Comparison of ENCODE assay signal across 8 cellular contexts in genomic region chr1:181023265-181024057, GRCh38. TPM values are rescaled to one million over a fixed set of nuclear protein-coding genes. Genes with fewer than 3 reads are reported as not detected.
A peak's percentile ranks its signal among the peaks of the same experiment; 100 is the strongest.
DNase-seq lines count a peak whose midpoint lies in the region; ATAC-seq, FAIRE-seq and TF ChIP-seq lines count a peak whose summit lies in the region.

No MANE protein-coding gene starts in this region.

- H3K4me3 ChIP-seq in ACC112 (ENCODE audit: low read depth, low read length): peak overlapping the region; percentile 63
- peak overlapping the region; percentile 11 for H3K4me3 ChIP-seq in HAP-1
- peak overlapping the region; percentile 13; the same call in 1 of the 2 replicates for H3K4me3 ChIP-seq in GM12878
- H3K4me3 ChIP-seq in mucosa of stomach (ENCODE audit: low read length): no peak overlapping the region

- no peaks in the 10 kb centered on the region for H3K36me3 ChIP-seq in ACC112 (ENCODE audit: insufficient read depth, low read length)
- H3K36me3 ChIP-seq in HAP-1 (replicated peaks): no peaks in the 10 kb centered on the region
- H3K36me3 ChIP-seq in GM12878 (ENCODE audit: control insufficient read depth in 2 of 2, insufficient read depth in 2 of 2, low read length in 1 of 2): no peaks in the 10 kb centered on the region
- H3K36me3 ChIP-seq in mucosa of stomach (ENCODE audit: control insufficient read depth, insufficient read depth, low read length): no peaks in the 10 kb centered on the region

- intact Hi-C loops in GM12878 (cut with micrococcal nuclease; ENCODE audit: unreplicated experiment): loop anchor here (2.0 kb wide), 1 partner anchor 141 kb away; no protein-coding TSS in a partner anchor

- no peak for TF ChIP-seq RAD21 in GM12878 (IDR thresholded peaks at IDR 0.05; ENCODE audit: insufficient read depth, low read depth, low read length)

- peaks cover 30% of the 10 kb centered on the region for H3K79me2 ChIP-seq in ACC112 (ENCODE audit: control insufficient read depth, insufficient read depth, low read length, unreplicated experiment)
- H3K79me2 ChIP-seq in GM12878 (ENCODE audit: control insufficient read depth, insufficient read depth, low read length): peaks cover 41% of the 10 kb centered on the region

- H3K27me3 ChIP-seq in ACC112 (ENCODE audit: insufficient read depth, low read length): no peaks in the 10 kb centered on the region
- no peaks in the 10 kb centered on the region for H3K27me3 ChIP-seq in HAP-1 (ENCODE audit: low read depth)
- H3K27me3 ChIP-seq in GM12878 (replicated peaks in 1 of 2; ENCODE audit: control insufficient read depth in 2 of 2, insufficient read depth in 2 of 2, low read length in 1 of 2): no peaks in the 10 kb centered on the region
- no peaks in the 10 kb centered on the region for H3K27me3 ChIP-seq in mucosa of stomach (ENCODE audit: control insufficient read depth, insufficient read depth, low read length)

- peak overlapping the region; percentile 77 for H2AFZ ChIP-seq in ACC112 (ENCODE audit: low read length, unreplicated experiment)
- peak overlapping the region; percentile 70 for H2AFZ ChIP-seq in GM12878 (ENCODE audit: control insufficient read depth, low read depth, low read length)

- H3K9me3 ChIP-seq in HAP-1 (no peaks in the 10 kb centered on the region), GM12878 (replicated peaks; ENCODE audit: control insufficient read depth, insufficient read depth, low read length) (no peaks in the 10 kb centered on the region), mucosa of stomach (ENCODE audit: control insufficient read depth, low read length) (no peaks in the 10 kb centered on the region)

- no peak for TF ChIP-seq CTCF in GM12878 (IDR thresholded peaks at IDR 0.05 in 2 of 3, conservative IDR thresholded peaks at IDR 0.05 in 1 of 3; ENCODE audit: control insufficient read depth in 2 of 3, extremely low read depth in 1 of 3, insufficient read depth in 1 of 3, low read depth in 3 of 3, low read length in 3 of 3)

- in situ Hi-C loops in HAP-1 (cut with MboI; ENCODE audit: low sequenced_read_pairs): no loop called here
- in situ Hi-C loops in GM12878 (cut with MboI): no loop called here

- ATAC-seq in GM12878: no peak

- H3K4me2 ChIP-seq in GM12878 (ENCODE audit: control insufficient read depth, insufficient read depth): peak overlapping the region; percentile 80

- H3K9ac ChIP-seq in GM12878 (ENCODE audit: control insufficient read depth, insufficient read depth, low read length): no peak overlapping the region
- peak overlapping the region; percentile 83 for H3K9ac ChIP-seq in mucosa of stomach (ENCODE audit: low read length)

- WGBS in GM12878 (ENCODE audit: insufficient coverage, insufficient replicate concordance, low lambda C conversion rate, missing lambda C conversion rate): 63% methylated on average over 10 of the region's 10 CpGs

- H3K27ac ChIP-seq in ACC112 (ENCODE audit: low read depth, low read length) (no peak overlapping the region), GM12878 (ENCODE audit: control insufficient read depth, insufficient read depth) (no peak overlapping the region; the same call in 1 of the 2 replicates)

- FAIRE-seq in GM12878 (lab: Jason Lieb, UNC) (peak; percentile 52), GM12891 (lab: Jason Lieb, UNC) (no peak)

- RAD21 ChIA-PET in GM12878 (lab: Charles Lee; ENCODE audit: unreplicated experiment): interaction anchor here (0.6 to 5.6 kb wide), 5 partner anchors 10 to 462 kb away, joined by 3 to 40 read pairs (median 9); partner anchors contain the start of gene MR1

- BruUV-seq in GM12878 (replicated peaks; lab: Mats Ljungman, UMichigan): no TSS peak

- no peaks in the 10 kb centered on the region for H4K20me1 ChIP-seq in GM12878 (ENCODE audit: control insufficient read depth, insufficient read depth)

- peaks cover 16% of the 10 kb centered on the region for H3K4me1 ChIP-seq in ACC112 (ENCODE audit: control insufficient read depth, insufficient read depth, low read length, unreplicated experiment)
- H3K4me1 ChIP-seq in HAP-1: peaks cover 17% of the 10 kb centered on the region
- H3K4me1 ChIP-seq in GM12878 (ENCODE audit: control insufficient read depth, insufficient read depth, low read length): peaks cover 17% of the 10 kb centered on the region
- peaks cover 7% of the 10 kb centered on the region for H3K4me1 ChIP-seq in mucosa of stomach (ENCODE audit: control insufficient read depth, insufficient read depth, low read length)

- TF ChIP-seq POLR2A in GM12878 (IDR thresholded peaks at IDR 0.05; ENCODE audit: low read depth, low read length) (no peak), GM12891 (IDR thresholded peaks at IDR 0.05; ENCODE audit: low read depth, low read length) (no peak)

- no peak for DNase-seq in HAP-1 (ENCODE audit: low spot score in 2 of 2)
- DNase-seq in GM12878 (ENCODE audit: low read depth, low spot score): no peak
- no peak for DNase-seq in NCI-H1694 treated with DMSO at 0.1 percent for 48 hours (lab: John Stamatoyannopoulos, UW)
- no peak for DNase-seq in hypothalamus (lab: John Stamatoyannopoulos, UW)
- DNase-seq in GM12891 (ENCODE audit: insufficient read length, low spot score): no peak
- DNase-seq in OCI-M2 (lab: John Stamatoyannopoulos, UW; ENCODE audit: unreplicated experiment): no peak

- SMC1A ChIA-PET in GM12878 (lab: Charles Lee; ENCODE audit: uncharacterized antibody, unreplicated experiment): interaction anchor here (0.8 to 9.6 kb wide), 13 partner anchors 9 to 142 kb away, joined by 3 to 135 read pairs (median 3); partner anchors contain the start of gene MR1

- POLR2A ChIA-PET in GM12878 (lab: Charles Lee): interaction anchor here (0.6 to 6.3 kb wide), 12 partner anchors 8 to 430 kb away, joined by 3 to 70 read pairs (median 4); partner anchors contain the start of gene MR1

- CTCF ChIA-PET in GM12878 (lab: Yijun Ruan, JAX): interaction anchor here (0.6 to 3.3 kb wide), 8 partner anchors 10 to 142 kb away, joined by 3 to 17 read pairs (median 4); partner anchors contain the start of gene MR1

- no peak for TF ChIP-seq EP300 in GM12878 (IDR thresholded peaks at IDR 0.05; ENCODE audit: borderline replicate concordance in 1 of 2, control insufficient read depth in 1 of 2, low read depth in 2 of 2, low read length in 2 of 2)

TF ChIP-seq in GM12878, 131 proteins besides CTCF, POLR2A, EP300 and RAD21:
- TF ChIP-seq ATF7 (IDR thresholded peaks at IDR 0.05; ENCODE audit: low read depth): no peak
TF ChIP-seq in GM12878: peak in this region for 0.

TF ChIP-seq in GM12891, 5 proteins besides CTCF, POLR2A, EP300 and RAD21:
- TF ChIP-seq PAX5 (IDR thresholded peaks at IDR 0.05; ENCODE audit: insufficient read depth, low read length, severe bottlenecking): no peak
- no peak for TF ChIP-seq TAF1 (IDR thresholded peaks at IDR 0.05; ENCODE audit: low read depth, low read length)
- no peak for TF ChIP-seq POU2F2 (IDR thresholded peaks at IDR 0.05; ENCODE audit: low read depth, low read length)
- no peak for TF ChIP-seq POLR2AphosphoS5 (IDR thresholded peaks at IDR 0.05; ENCODE audit: low read depth, low read length)

RNA-seq across cellular contexts. Expression of gene STX6, which starts 0.8 kb away (rescaled TPM):
- 86.2 and 87.2 TPM in 2 replicates for total RNA-seq in GM12878 (2013; cell fraction: nucleolus; rRNA removed)
- 21.5 and 24.1 TPM in 2 replicates for total RNA-seq in GM12878 (2014; rRNA removed)
- 18.7 and 20.3 TPM in 2 replicates for total RNA-seq in GM12878 (2014; rRNA removed; fragmentation: Illumina TruSeq; extraction: Trizol)
- 18.9 and 19.3 TPM in 2 replicates for total RNA-seq in GM12878 (2021)
- 6.6 TPM for polyA plus RNA-seq in GM12878 (2011; ENCODE audit: low read depth)
- 33.6 and 36.3 TPM in 2 replicates for polyA plus RNA-seq in GM12878 (2011; rRNA removed)
- 23.3 and 24.8 TPM in 2 replicates for polyA plus RNA-seq in GM12878 (2011; cell fraction: cytosol; rRNA removed)
- polyA plus RNA-seq in GM12878 (2011; cell fraction: nucleus; rRNA removed): 19.2 and 20.8 TPM in 2 replicates
- polyA plus RNA-seq in GM12878 (2012): 9.8 and 13.8 TPM in 2 replicates
- 17.2 and 19.6 TPM in 2 replicates for polyA plus RNA-seq in GM12878 (2014; fragmentation: Illumina TruSeq; extraction: Trizol)
- 1 to 10 TPM; 4.7 to 6.2 TPM for polyA plus RNA-seq in GM12878 (2014; fragmentation: Nextera tagmentation; extraction: Ambion mirVana)
- 16.7 and 16.9 TPM in 2 replicates for polyA plus RNA-seq in GM12878 (2014; rRNA removed)
- 10 to 100 TPM; 13.3 to 15.5 TPM for polyA plus RNA-seq in GM12878 (2016; fragmentation: Nextera tagmentation; extraction: Ambion mirVana)
- 44.5 and 47.5 TPM in 2 replicates for polyA minus RNA-seq in GM12878 (2011; rRNA and poly(A)+ RNA removed)
- 12.0 and 14.5 TPM in 2 replicates for polyA minus RNA-seq in GM12878 (2011; cell fraction: cytosol; rRNA and poly(A)+ RNA removed)
- polyA minus RNA-seq in GM12878 (2011; cell fraction: nucleus; rRNA and poly(A)+ RNA removed): 21.5 and 32.9 TPM in 2 replicates
- 10.9 TPM for polyA plus RNA-seq in GM12891 (2012; ENCODE audit: low read depth, missing spikeins)

RNA-seq across cellular contexts. Expression of gene MR1, which starts 10.3 kb away (rescaled TPM):
- 81.0 and 93.9 TPM in 2 replicates for total RNA-seq in GM12878 (2013; cell fraction: nucleolus; rRNA removed)
- total RNA-seq in GM12878 (2014; rRNA removed): 29.5 and 30.4 TPM in 2 replicates
- total RNA-seq in GM12878 (2014; rRNA removed; fragmentation: Illumina TruSeq; extraction: Trizol): 32.2 and 32.3 TPM in 2 replicates
- 26.3 and 29.0 TPM in 2 replicates for total RNA-seq in GM12878 (2021)
- 21.6 TPM for polyA plus RNA-seq in GM12878 (2011; ENCODE audit: low read depth)
- polyA plus RNA-seq in GM12878 (2011; rRNA removed): 65.9 and 71.7 TPM in 2 replicates
- polyA plus RNA-seq in GM12878 (2011; cell fraction: cytosol; rRNA removed): 42.6 and 46.8 TPM in 2 replicates
- polyA plus RNA-seq in GM12878 (2011; cell fraction: nucleus; rRNA removed): 23.1 and 25.8 TPM in 2 replicates
- polyA plus RNA-seq in GM12878 (2012): 20.0 and 23.8 TPM in 2 replicates
- polyA plus RNA-seq in GM12878 (2014; fragmentation: Illumina TruSeq; extraction: Trizol): 40.0 and 42.3 TPM in 2 replicates
- polyA plus RNA-seq in GM12878 (2014; fragmentation: Nextera tagmentation; extraction: Ambion mirVana): 10 to 100 TPM; 24.7 to 28.5 TPM
- 24.3 and 29.2 TPM in 2 replicates for polyA plus RNA-seq in GM12878 (2014; rRNA removed)
- polyA plus RNA-seq in GM12878 (2016; fragmentation: Nextera tagmentation; extraction: Ambion mirVana): 10 to 100 TPM; 35.7 to 36.4 TPM
- 47.7 and 66.8 TPM in 2 replicates for polyA minus RNA-seq in GM12878 (2011; rRNA and poly(A)+ RNA removed)
- 9.9 and 15.5 TPM in 2 replicates for polyA minus RNA-seq in GM12878 (2011; cell fraction: cytosol; rRNA and poly(A)+ RNA removed)
- 23.2 and 32.4 TPM in 2 replicates for polyA minus RNA-seq in GM12878 (2011; cell fraction: nucleus; rRNA and poly(A)+ RNA removed)
- 24.6 TPM for polyA plus RNA-seq in GM12891 (2012; ENCODE audit: low read depth, missing spikeins)
